Comparison of ENCODE assay signal across 17 cellular contexts in genomic region chr1:90344963-90345730, GRCh38.
"Had no signal": no experiment of that assay in that cellular context is flagged by ENCODE, and none has a peak within 500 bp of the region (broad histone marks: within the 10 kb centered on the region; RNA-seq: fewer than 3 reads in every experiment).

No MANE protein-coding gene starts in this region.

- H3K27ac ChIP-seq: gastrocnemius medialis, neural progenitor cell, right atrium auricular region, thyroid gland had no signal

- ATAC-seq: activated CD8-positive, alpha-beta T cell treated with anti-CD3 and anti-CD28 coated beads for 36 hours; esophagus mucosa; gastrocnemius medialis; left ventricle myocardium superior; naive thymus-derived CD4-positive, alpha-beta T cell had no signal

- H3K4me3 ChIP-seq: gastrocnemius medialis, neural progenitor cell, right atrium auricular region, thyroid gland had no signal

- H3K27me3 ChIP-seq: gastrocnemius medialis, neural progenitor cell, right atrium auricular region, thyroid gland had no signal

- H3K36me3 ChIP-seq: gastrocnemius medialis, neural progenitor cell, right atrium auricular region, thyroid gland had no signal

- H3K4me2 ChIP-seq: neural progenitor cell had no signal

- H3K4me1 ChIP-seq: gastrocnemius medialis, neural progenitor cell, right atrium auricular region, thyroid gland had no signal

- H3K9ac ChIP-seq: neural progenitor cell had no signal

- DNase-seq: activated CD4-positive, alpha-beta T cell treated with anti-CD3 and anti-CD28 coated beads, Interleukin-2, amount 10 ng/mL, durations not matched to agents 24 days and 14 days; activated CD8-positive, alpha-beta T cell treated with anti-CD3 and anti-CD28 coated beads for 36 hours; activated naive CD4-positive, alpha-beta T cell treated with anti-CD3 and anti-CD28 coated beads for 36 hours; activated T-cell treated with anti-CD3 and anti-CD28 coated beads, Interleukin-2, amount 50 U/mL, for 1 hour; effector CD4-positive, alpha-beta T cell; gastrocnemius medialis; head of caudate nucleus; kidney glomerular epithelial cell; left ventricle myocardium superior; mesenchymal stem cell; naive thymus-derived CD4-positive, alpha-beta T cell; stimulated activated CD4-positive, alpha-beta T cell treated with anti-CD3 and anti-CD28 coated beads, Interleukin-2, amount 100 ng/mL, for 24 hours; stimulated activated naive CD4-positive, alpha-beta T cell treated with Interleukin-2 at 50 U/mL for 16 hours; thyroid gland had no signal
